In genomic region chr5:142319560-142320426, GRCh38 we compare ENCODE assay signal across 10 cellular contexts. TPM values are rescaled to one million over a fixed set of nuclear protein-coding genes. Genes with fewer than 3 reads are reported as not detected.
DNase-seq lines count a peak whose midpoint lies in the region; ATAC-seq and TF ChIP-seq lines count a peak whose summit lies in the region.
"Had no signal": no experiment of that assay in that cellular context is flagged by ENCODE, and none has a peak within 500 bp of the region (broad histone marks: within the 10 kb centered on the region; RNA-seq: fewer than 3 reads in every experiment).

No MANE protein-coding gene starts in this region.

- no peak for TF ChIP-seq CTCF in PC-9 (conservative IDR thresholded peaks at IDR 0.05)
- TF ChIP-seq CTCF in neural progenitor cell (IDR thresholded peaks at IDR 0.05) = no peak

- H3K4me3 ChIP-seq in BLaER1 treated with 17β-estradiol and CSF1 and Interleukin-3, amounts not matched to agents 10 nM and 100 nM = peak overlapping the region; percentile 18 to 98 (median 90); a peak in 19 of 20 replicates
- H3K4me3 ChIP-seq in PC-9 (peak overlapping the region; percentile 82; the same call in 1 of the 2 replicates), neural progenitor cell (peak overlapping the region; percentile 13), Karpas-422 (ENCODE audit: low read length) (no peak overlapping the region)

- H3K4me1 ChIP-seq in BLaER1 treated with 17β-estradiol and CSF1 and Interleukin-3, amounts not matched to agents 10 nM and 100 nM = peaks cover 78 to 95% (median 83%) of the 10 kb centered on the region in 10 experiments
- H3K4me1 ChIP-seq in PC-9 (replicated peaks; ENCODE audit: insufficient read depth) (peaks cover 53% of the 10 kb centered on the region), neural progenitor cell (peaks cover 40% of the 10 kb centered on the region), Karpas-422 (ENCODE audit: low read length) (peaks cover 29% of the 10 kb centered on the region)

- H3F3A ChIP-seq in PC-9 (ENCODE audit: insufficient read depth, low read depth) (peaks cover 50% of the 10 kb centered on the region; the same call in 1 of the 2 replicates), neural progenitor cell (ENCODE audit: low read depth) (peaks cover 29% of the 10 kb centered on the region)

- peak overlapping the region in 9 of 11 experiments; percentile 49 to 95 (median 90); a peak in 18 of 22 replicates for H3K27ac ChIP-seq in BLaER1 treated with 17β-estradiol and CSF1 and Interleukin-3, amounts not matched to agents 10 nM and 100 nM
- H3K27ac ChIP-seq in PC-9 (peak overlapping the region; percentile 49; the same call in 1 of the 2 replicates), neural progenitor cell (peak overlapping the region; percentile 8), Karpas-422 (ENCODE audit: low read length) (no peak overlapping the region)

- intact Hi-C loops in PC-9 (cut with micrococcal nuclease; ENCODE audit: unreplicated experiment) = loop anchor here (10.0 kb wide), 1 partner anchor 375 kb away; no protein-coding TSS in a partner anchor

- peak overlapping the region; percentile 67 for H3K27ac Mint-ChIP-seq in neural progenitor cell

- peaks cover 2% of the 10 kb centered on the region for H3K27me3 Mint-ChIP-seq in neural progenitor cell (ENCODE audit: insufficient read depth, low read depth)

- no peaks in the 10 kb centered on the region for H3K9me2 ChIP-seq in PC-9 (ENCODE audit: insufficient read depth)
- no peaks in the 10 kb centered on the region for H3K9me2 ChIP-seq in Karpas-422 (replicated peaks; ENCODE audit: insufficient read depth, low read length)

- no peaks in the 10 kb centered on the region for H3K9me3 ChIP-seq in BLaER1 treated with 17β-estradiol and CSF1 and Interleukin-3, amounts not matched to agents 10 nM and 100 nM (replicated peaks in 1 of 11)
- H3K9me3 ChIP-seq in PC-9 (ENCODE audit: insufficient read depth, low read depth) = no peaks in the 10 kb centered on the region
- H3K9me3 ChIP-seq in neural progenitor cell (ENCODE audit: low read depth) = no peaks in the 10 kb centered on the region
- H3K9me3 ChIP-seq in Karpas-422 (ENCODE audit: low read length) = no peaks in the 10 kb centered on the region

- no peak for ATAC-seq in GM18520 (IDR thresholded peaks at IDR 0.05; ENCODE audit: unreplicated experiment)
- no peak for ATAC-seq in HG03457 (IDR thresholded peaks at IDR 0.05; ENCODE audit: unreplicated experiment)
- no peak for ATAC-seq in GM21786 (IDR thresholded peaks at IDR 0.05; ENCODE audit: unreplicated experiment)
- ATAC-seq: naive thymus-derived CD8-positive, alpha-beta T cell had no signal

- H3K27me3 ChIP-seq in BLaER1 treated with 17β-estradiol and CSF1 and Interleukin-3, amounts not matched to agents 10 nM and 100 nM = 0 out of 22 replicates have a peak, but pooled peaks cover 0 to 6% (median 0%) of the 10 kb centered on the region in 11 experiments
- H3K27me3 ChIP-seq in PC-9 (ENCODE audit: insufficient read depth, low read depth) = no peaks in the 10 kb centered on the region
- H3K27me3 ChIP-seq in neural progenitor cell = peaks cover 59% of the 10 kb centered on the region
- H3K27me3 ChIP-seq in Karpas-422 (ENCODE audit: low read length) = no peaks in the 10 kb centered on the region

- peaks cover 80% of the 10 kb centered on the region for H3K4me1 Mint-ChIP-seq in neural progenitor cell

- peaks cover 100% of the 10 kb centered on the region for H3K79me2 ChIP-seq in PC-9 (ENCODE audit: low read depth)
- H3K79me2 ChIP-seq in neural progenitor cell (ENCODE audit: low read depth) = peaks cover 15% of the 10 kb centered on the region
- no peaks in the 10 kb centered on the region for H3K79me2 ChIP-seq in Karpas-422 (ENCODE audit: low read length)

- H3K9ac ChIP-seq in BLaER1 treated with 17β-estradiol and CSF1 and Interleukin-3, amounts not matched to agents 10 nM and 100 nM = peak overlapping the region; percentile 14 to 97 (median 89); a peak in 19 of 22 replicates
- no peak overlapping the region for H3K9ac ChIP-seq in neural progenitor cell
- H3K9ac ChIP-seq in Karpas-422 (ENCODE audit: low read length) = no peak overlapping the region

- CTCF ChIA-PET in PC-9 (lab: Charles Lee) = no interaction called here

- H4K20me1 ChIP-seq in BLaER1 treated with 17β-estradiol and CSF1 and Interleukin-3, amounts not matched to agents 10 nM and 100 nM = peaks cover 0 to 99% (median 84%) of the 10 kb centered on the region in 11 experiments; a peak in 20 of 22 replicates
- H4K20me1 ChIP-seq in PC-9 (ENCODE audit: insufficient read depth) (peaks cover 88% of the 10 kb centered on the region), neural progenitor cell (ENCODE audit: low read depth) (peaks cover 68% of the 10 kb centered on the region), Karpas-422 (ENCODE audit: insufficient read depth, low read depth, low read length) (0 out of 2 replicates have a peak, but pooled peaks cover 10% of the 10 kb centered on the region)

- H2AFZ ChIP-seq in PC-9 (no peak overlapping the region), neural progenitor cell (replicated peaks) (no peak overlapping the region), Karpas-422 (ENCODE audit: low read length) (no peak overlapping the region)

- no peaks in the 10 kb centered on the region for H3K9me3 Mint-ChIP-seq in neural progenitor cell
- H3K9me3 Mint-ChIP-seq: naive thymus-derived CD8-positive, alpha-beta T cell had no signal

- POLR2A ChIA-PET in PC-9 (lab: Charles Lee; ENCODE audit: unreplicated experiment) = interaction anchor here (0.6 to 0.7 kb wide), 2 partner anchors 38 to 207 kb away, joined by 3 to 18 read pairs; no protein-coding TSS in a partner anchor

- H3K4me3 Mint-ChIP-seq in neural progenitor cell = peak overlapping the region; percentile 83
- H3K4me3 Mint-ChIP-seq: naive thymus-derived CD8-positive, alpha-beta T cell had no signal

- peak overlapping the region; percentile 86 to 99 (median 97) for H3K4me2 ChIP-seq in BLaER1 treated with 17β-estradiol and CSF1 and Interleukin-3, amounts not matched to agents 10 nM and 100 nM
- H3K4me2 ChIP-seq in PC-9 (peak overlapping the region; percentile 87), neural progenitor cell (peak overlapping the region; percentile 60), Karpas-422 (ENCODE audit: low read depth, low read length, poor library complexity, severe bottlenecking) (no peak overlapping the region)

- DNase-seq in PC-9 (no peak), fibroblast of peridontal ligament (ENCODE audit: extremely low read depth) (peak; percentile 10), neural progenitor cell (ENCODE audit: low spot score) (peak; percentile 82), Karpas-422 (no peak)
- DNase-seq: effector memory CD4-positive, alpha-beta T cell; naive thymus-derived CD8-positive, alpha-beta T cell had no signal

- no TSS peak for BruUV-seq in PC-9 (replicated peaks; lab: Mats Ljungman, UMichigan)

- H3K36me3 ChIP-seq in BLaER1 treated with 17β-estradiol and CSF1 and Interleukin-3, amounts not matched to agents 10 nM and 100 nM = peaks cover 0 to 52% (median 21%) of the 10 kb centered on the region in 11 experiments; a peak in 14 of 22 replicates
- H3K36me3 ChIP-seq in PC-9 (ENCODE audit: low read depth) (peaks cover 35% of the 10 kb centered on the region), neural progenitor cell (no peaks in the 10 kb centered on the region), Karpas-422 (ENCODE audit: insufficient read depth, low read length) (no peaks in the 10 kb centered on the region)

- peaks cover 7% of the 10 kb centered on the region for H3K36me3 Mint-ChIP-seq in neural progenitor cell
- H3K36me3 Mint-ChIP-seq: naive thymus-derived CD8-positive, alpha-beta T cell had no signal

RNA-seq across cellular contexts. Expression of gene SPRY4, which starts 5.0 kb away (rescaled TPM):
- 6.9 and 11.0 TPM in 2 replicates for total RNA-seq in PC-9 (2021)
- total RNA-seq in neural progenitor cell (ENCODE audit: low replicate concordance) = 0.13 and 1.7 TPM in 2 replicates
- total RNA-seq in Karpas-422 (2014; rRNA removed; shearing (Covaris generic); ENCODE audit: low replicate concordance) = 0.26 and 0.90 TPM in 2 replicates
- total RNA-seq: naive thymus-derived CD8-positive, alpha-beta T cell had no signal

Comparison
In these comparisons a context has a peak if more than half of its experiments do, and no peak if none do; other contexts are left out.
1. H3K9ac ChIP-seq: peak in BLaER1 treated with 17β-estradiol and CSF1 and Interleukin-3, amounts not matched to agents 10 nM and 100 nM (11 of 11); none in neural progenitor cell (single experiment) and Karpas-422 (single experiment).
2. DNase-seq: peak in fibroblast of peridontal ligament (single experiment) and neural progenitor cell (single experiment); none in PC-9 (0 of 2) and Karpas-422 (single experiment).